ENCODE assay signal across 8 cellular contexts in genomic region chr1:206204159-206204511, GRCh38. TPM values are rescaled to one million over a fixed set of nuclear protein-coding genes. Genes with fewer than 3 reads are reported as not detected.
DNase-seq lines count a peak whose midpoint lies in the region; ATAC-seq, FAIRE-seq and TF ChIP-seq lines count a peak whose summit lies in the region.
"Not testable (repeated sequence)": the region's sequence is repeated elsewhere in the genome, so short reads cannot be mapped to it uniquely, and the experiment has no call there.

No MANE protein-coding gene starts in this region.

- not testable (repeated sequence) for H3K4me2 ChIP-seq in endothelial cell of umbilical vein (ENCODE audit: insufficient read depth, low read length); neuronal stem cell (ENCODE audit: insufficient read depth, low read length, poor library complexity, severe bottlenecking)

- not testable (repeated sequence) for H3K4me1 ChIP-seq in BE2C; endothelial cell of umbilical vein (ENCODE audit: control insufficient read depth, extremely low read depth, insufficient read depth, low read length); iPS-15b (ENCODE audit: control insufficient read depth, insufficient read depth, low read length); neuronal stem cell (ENCODE audit: control insufficient read depth in 2 of 2, insufficient read depth in 1 of 2, low read depth in 1 of 2, low read length in 2 of 2)

- H2AFZ ChIP-seq in endothelial cell of umbilical vein (ENCODE audit: low read depth, low read length); neuronal stem cell (ENCODE audit: low read length): not testable (repeated sequence)

- H3K27me3 Mint-ChIP-seq in activated naive CD8-positive, alpha-beta T cell treated with anti-CD3 and anti-CD28 coated beads, Interleukin-2, amount 10 ng/mL, durations not matched to agents 7 days and 5 days; stimulated activated naive CD8-positive, alpha-beta T cell treated with anti-CD3 and anti-CD28 coated beads, Interleukin-15, Interleukin-2, amounts not matched to agents 100 ng/mL and 50 ng/mL, for 24 hours: not testable (repeated sequence)

- not testable (repeated sequence) for H3K9me3 ChIP-seq in BE2C; endothelial cell of umbilical vein (replicated peaks; ENCODE audit: control insufficient read depth, insufficient read depth, low read length); iPS-15b (ENCODE audit: control insufficient read depth, insufficient read depth, low read length); neuronal stem cell (replicated peaks in 1 of 2; ENCODE audit: control insufficient read depth in 2 of 2, insufficient read depth in 1 of 2, low read depth in 1 of 2, low read length in 2 of 2)

- intact Hi-C loops in endothelial cell of umbilical vein (cut with micrococcal nuclease), result not testable (repeated sequence)

- not testable (repeated sequence) for H3K9me3 Mint-ChIP-seq in activated naive CD8-positive, alpha-beta T cell treated with anti-CD3 and anti-CD28 coated beads, Interleukin-2, amount 10 ng/mL, durations not matched to agents 7 days and 5 days; stimulated activated naive CD8-positive, alpha-beta T cell treated with anti-CD3 and anti-CD28 coated beads, Interleukin-15, Interleukin-2, amounts not matched to agents 100 ng/mL and 50 ng/mL, for 24 hours

- TF ChIP-seq POLR2A in endothelial cell of umbilical vein (IDR thresholded peaks at IDR 0.05; ENCODE audit: low read depth, low read length), result not testable (repeated sequence)

- not testable (repeated sequence) for H3K36me3 ChIP-seq in BE2C; endothelial cell of umbilical vein (ENCODE audit: control insufficient read depth in 2 of 2, extremely low read depth in 1 of 2, insufficient read depth in 2 of 2, low read length in 2 of 2); iPS-15b (ENCODE audit: control insufficient read depth, insufficient read depth, low read length); neuronal stem cell (replicated peaks in 1 of 2; ENCODE audit: control insufficient read depth in 2 of 2, insufficient read depth in 2 of 2, low read length in 2 of 2)

- H2BK5ac ChIP-seq in neuronal stem cell (ENCODE audit: low read length), result not testable (repeated sequence)

- not testable (repeated sequence) for FAIRE-seq in endothelial cell of umbilical vein (lab: Jason Lieb, UNC)

- not testable (repeated sequence) for TF ChIP-seq CTCF in BE2C (IDR thresholded peaks at IDR 0.05; ENCODE audit: low read depth, low read length); HL-60 (IDR thresholded peaks at IDR 0.05; ENCODE audit: insufficient read depth, low read length); WI38 (IDR thresholded peaks at IDR 0.05; ENCODE audit: low read depth, low read length); endothelial cell of umbilical vein (IDR thresholded peaks at IDR 0.05; ENCODE audit: extremely low read depth in 1 of 2, insufficient read depth in 1 of 2, low read depth in 1 of 2, low read length in 2 of 2)

- H2BK120ac ChIP-seq in neuronal stem cell (ENCODE audit: low read depth, low read length), result not testable (repeated sequence)

- not testable (repeated sequence) for H2AK5ac ChIP-seq in neuronal stem cell (ENCODE audit: low read depth, low read length)

- H3K79me1 ChIP-seq in neuronal stem cell (ENCODE audit: low read depth, low read length), result not testable (repeated sequence)

- H3K4ac ChIP-seq in neuronal stem cell (ENCODE audit: low read length), result not testable (repeated sequence)

- H4K91ac ChIP-seq in neuronal stem cell (ENCODE audit: low read depth, low read length, poor library complexity), result not testable (repeated sequence)

- no CpG with 5 or more reads among the region's 25 CpGs for WGBS in neuronal stem cell (ENCODE audit: extremely low coverage in 2 of 2, insufficient read length in 2 of 2, insufficient replicate concordance in 1 of 2), 2 donors

- not testable (repeated sequence) for H3K4me1 Mint-ChIP-seq in activated naive CD8-positive, alpha-beta T cell treated with anti-CD3 and anti-CD28 coated beads, Interleukin-2, amount 10 ng/mL, durations not matched to agents 7 days and 5 days; stimulated activated naive CD8-positive, alpha-beta T cell treated with anti-CD3 and anti-CD28 coated beads, Interleukin-15, Interleukin-2, amounts not matched to agents 100 ng/mL and 50 ng/mL, for 24 hours (ENCODE audit: low read depth)

- not testable (repeated sequence) for H4K8ac ChIP-seq in neuronal stem cell (ENCODE audit: low read depth, low read length)

- H3K9me1 ChIP-seq in endothelial cell of umbilical vein (replicated peaks; ENCODE audit: control insufficient read depth, extremely low read depth, insufficient read depth, low read length), result not testable (repeated sequence)

- not testable (repeated sequence) for H3K36me3 Mint-ChIP-seq in activated naive CD8-positive, alpha-beta T cell treated with anti-CD3 and anti-CD28 coated beads, Interleukin-2, amount 10 ng/mL, durations not matched to agents 7 days and 5 days; stimulated activated naive CD8-positive, alpha-beta T cell treated with anti-CD3 and anti-CD28 coated beads, Interleukin-15, Interleukin-2, amounts not matched to agents 100 ng/mL and 50 ng/mL, for 24 hours (ENCODE audit: low read depth)

- DNase-seq in BE2C; HL-60 (ENCODE audit: low read depth in 1 of 2, low spot score in 1 of 2); endothelial cell of umbilical vein (ENCODE audit: low read depth, low spot score); neuronal stem cell (ENCODE audit: low spot score): not testable (repeated sequence)
- DNase-seq in activated naive CD8-positive, alpha-beta T cell treated with anti-CD3 and anti-CD28 coated beads, Interleukin-2, amount 10 ng/mL, durations not matched to agents 7 days and 5 days, result peak; percentile 29

- H3K4me3 Mint-ChIP-seq in activated naive CD8-positive, alpha-beta T cell treated with anti-CD3 and anti-CD28 coated beads, Interleukin-2, amount 10 ng/mL, durations not matched to agents 7 days and 5 days, result peak overlapping the region; percentile 73
- H3K4me3 Mint-ChIP-seq in stimulated activated naive CD8-positive, alpha-beta T cell treated with anti-CD3 and anti-CD28 coated beads, Interleukin-15, Interleukin-2, amounts not matched to agents 100 ng/mL and 50 ng/mL, for 24 hours, result peak overlapping the region; percentile 72

- not testable (repeated sequence) for BruUV-seq in endothelial cell of umbilical vein (replicated peaks; lab: Mats Ljungman, UMichigan)

- H3K23ac ChIP-seq in neuronal stem cell (ENCODE audit: low read depth, low read length, poor library complexity), result not testable (repeated sequence)

- H3K27ac ChIP-seq in HL-60 (replicated peaks); neuronal stem cell (replicated peaks; ENCODE audit: low read length): not testable (repeated sequence)
- H3K27ac ChIP-seq in endothelial cell of umbilical vein (ENCODE audit: insufficient read depth, low read depth, low read length), result peak overlapping the region; percentile 34

- not testable (repeated sequence) for H3K14ac ChIP-seq in neuronal stem cell (ENCODE audit: low read length)

- dilution Hi-C loops in endothelial cell of umbilical vein (cut with MboI; ENCODE audit: extremely low pct_ligation_motif_present, low sequenced_read_pairs), result not testable (repeated sequence)

- POLR2A ChIA-PET in activated naive CD8-positive, alpha-beta T cell treated with anti-CD3 and anti-CD28 coated beads, Interleukin-2, amount 10 ng/mL, durations not matched to agents 7 days and 5 days (lab: Charles Lee); endothelial cell of umbilical vein (lab: Charles Lee): not testable (repeated sequence)

- H2BK15ac ChIP-seq in neuronal stem cell (ENCODE audit: low read length), result not testable (repeated sequence)

- not testable (repeated sequence) for H4K20me1 ChIP-seq in endothelial cell of umbilical vein (replicated peaks; ENCODE audit: control insufficient read depth, extremely low read depth, insufficient read depth, low read length)

- H3K27me3 ChIP-seq in BE2C; HL-60 (ENCODE audit: insufficient read depth, poor library complexity, severe bottlenecking); endothelial cell of umbilical vein (ENCODE audit: control insufficient read depth in 2 of 2, insufficient read depth in 2 of 2, low read length in 2 of 2); iPS-15b (ENCODE audit: control insufficient read depth, insufficient read depth, low read length); neuronal stem cell (ENCODE audit: control insufficient read depth in 3 of 3, insufficient read depth in 3 of 3, low read depth in 1 of 3, low read length in 3 of 3): not testable (repeated sequence)

- H3K79me2 ChIP-seq in endothelial cell of umbilical vein (ENCODE audit: control insufficient read depth, insufficient read depth, low read length), result peaks cover 13% of the 10 kb centered on the region

- ATAC-seq in activated naive CD8-positive, alpha-beta T cell treated with anti-CD3 and anti-CD28 coated beads, Interleukin-2, amount 10 ng/mL, durations not matched to agents 7 days and 5 days (ENCODE audit: low read depth), result not testable (repeated sequence)

- H3K4me3 ChIP-seq in BE2C (ENCODE audit: low read depth, low read length) (peak overlapping the region; percentile 36), HL-60 (replicated peaks; ENCODE audit: insufficient read depth, low read length) (peak overlapping the region; percentile 43), WI38 (ENCODE audit: low read depth, low read length) (peak overlapping the region; percentile 52), endothelial cell of umbilical vein (replicated peaks in 1 of 3; ENCODE audit: insufficient read depth in 1 of 3, low read depth in 1 of 3, low read length in 3 of 3) (peak overlapping the region in 1 of 3 experiments; percentile 40), iPS-15b (ENCODE audit: low read depth, low read length) (peak overlapping the region; percentile 41), neuronal stem cell (ENCODE audit: low read length in 2 of 2) (peak overlapping the region; percentile 52 to 78)

- not testable (repeated sequence) for H3K27ac Mint-ChIP-seq in activated naive CD8-positive, alpha-beta T cell treated with anti-CD3 and anti-CD28 coated beads, Interleukin-2, amount 10 ng/mL, durations not matched to agents 7 days and 5 days; stimulated activated naive CD8-positive, alpha-beta T cell treated with anti-CD3 and anti-CD28 coated beads, Interleukin-15, Interleukin-2, amounts not matched to agents 100 ng/mL and 50 ng/mL, for 24 hours

- not testable (repeated sequence) for H2BK12ac ChIP-seq in neuronal stem cell (ENCODE audit: low read length)

- not testable (repeated sequence) for H3K18ac ChIP-seq in neuronal stem cell (ENCODE audit: low read length)

- H3K9ac ChIP-seq in endothelial cell of umbilical vein (replicated peaks; ENCODE audit: extremely low read depth, insufficient read depth, low read length); iPS-15b (ENCODE audit: low read depth, low read length): not testable (repeated sequence)
- H3K9ac ChIP-seq in neuronal stem cell (ENCODE audit: low read depth, low read length, poor library complexity), result peak overlapping the region; percentile 81

- CTCF ChIA-PET in endothelial cell of umbilical vein (lab: Charles Lee), result not testable (repeated sequence)

RNA-seq across cellular contexts. Expression of gene SRGAP2, which starts 0.8 kb away (rescaled TPM):
- polyA plus RNA-seq in BE2C (2012; ENCODE audit: insufficient read depth, insufficient read length, low read depth), result 18.4 TPM
- total RNA-seq in activated naive CD8-positive, alpha-beta T cell treated with anti-CD3 and anti-CD28 coated beads, Interleukin-2, amount 10 ng/mL, durations not matched to agents 7 days and 5 days, result 10 to 100 TPM; 79.7 to 83.8 TPM
- 128 and 138 TPM in 2 replicates for total RNA-seq in endothelial cell of umbilical vein
- polyA plus RNA-seq in endothelial cell of umbilical vein, result 40.8 and 46.4 TPM in 2 replicates
- polyA plus RNA-seq in endothelial cell of umbilical vein (2011; cell fraction: cytosol; rRNA removed), result 29.3 and 30.4 TPM in 2 replicates
- 134 and 138 TPM in 2 replicates for polyA plus RNA-seq in endothelial cell of umbilical vein (2011; cell fraction: nucleus; rRNA removed)
- 58.3 and 60.2 TPM in 2 replicates for polyA plus RNA-seq in endothelial cell of umbilical vein (2012)
- polyA minus RNA-seq in endothelial cell of umbilical vein, result 115 and 125 TPM in 2 replicates
- polyA minus RNA-seq in endothelial cell of umbilical vein (2011; cell fraction: cytosol; rRNA and poly(A)+ RNA removed), result 36.4 TPM
- polyA minus RNA-seq in endothelial cell of umbilical vein (2011; cell fraction: nucleus; rRNA and poly(A)+ RNA removed), result 195 and 269 TPM in 2 replicates
- polyA plus RNA-seq in neuronal stem cell (2013, experiment 1 of 2), result 36.9 TPM
- 38.1 TPM for polyA plus RNA-seq in neuronal stem cell (2013, experiment 2 of 2)

RNA-seq across cellular contexts. Expression of gene FAM72A, which starts 1.5 kb away (rescaled TPM):
- polyA plus RNA-seq in BE2C (2012; ENCODE audit: insufficient read depth, insufficient read length, low read depth), result 4.2 TPM
- total RNA-seq in activated naive CD8-positive, alpha-beta T cell treated with anti-CD3 and anti-CD28 coated beads, Interleukin-2, amount 10 ng/mL, durations not matched to agents 7 days and 5 days, result 10 to 100 TPM; 21.3 to 22.1 TPM
- 9.4 and 9.6 TPM in 2 replicates for total RNA-seq in endothelial cell of umbilical vein
- 3.4 and 3.6 TPM in 2 replicates for polyA plus RNA-seq in endothelial cell of umbilical vein
- polyA plus RNA-seq in endothelial cell of umbilical vein (2011; cell fraction: cytosol; rRNA removed), result 3.7 and 4.5 TPM in 2 replicates
- 5.8 and 7.7 TPM in 2 replicates for polyA plus RNA-seq in endothelial cell of umbilical vein (2011; cell fraction: nucleus; rRNA removed)
- polyA plus RNA-seq in endothelial cell of umbilical vein (2012), result 2.7 and 4.8 TPM in 2 replicates
- 3.4 and 5.4 TPM in 2 replicates for polyA minus RNA-seq in endothelial cell of umbilical vein
- 17.0 TPM for polyA minus RNA-seq in endothelial cell of umbilical vein (2011; cell fraction: cytosol; rRNA and poly(A)+ RNA removed)
- 4.6 and 9.5 TPM in 2 replicates for polyA minus RNA-seq in endothelial cell of umbilical vein (2011; cell fraction: nucleus; rRNA and poly(A)+ RNA removed)
- 29.2 TPM for polyA plus RNA-seq in neuronal stem cell (2013, experiment 1 of 2)
- polyA plus RNA-seq in neuronal stem cell (2013, experiment 2 of 2), result 31.1 TPM
